Comparison of ENCODE assay signal across 7 cellular contexts in the genomic region with DNA sequence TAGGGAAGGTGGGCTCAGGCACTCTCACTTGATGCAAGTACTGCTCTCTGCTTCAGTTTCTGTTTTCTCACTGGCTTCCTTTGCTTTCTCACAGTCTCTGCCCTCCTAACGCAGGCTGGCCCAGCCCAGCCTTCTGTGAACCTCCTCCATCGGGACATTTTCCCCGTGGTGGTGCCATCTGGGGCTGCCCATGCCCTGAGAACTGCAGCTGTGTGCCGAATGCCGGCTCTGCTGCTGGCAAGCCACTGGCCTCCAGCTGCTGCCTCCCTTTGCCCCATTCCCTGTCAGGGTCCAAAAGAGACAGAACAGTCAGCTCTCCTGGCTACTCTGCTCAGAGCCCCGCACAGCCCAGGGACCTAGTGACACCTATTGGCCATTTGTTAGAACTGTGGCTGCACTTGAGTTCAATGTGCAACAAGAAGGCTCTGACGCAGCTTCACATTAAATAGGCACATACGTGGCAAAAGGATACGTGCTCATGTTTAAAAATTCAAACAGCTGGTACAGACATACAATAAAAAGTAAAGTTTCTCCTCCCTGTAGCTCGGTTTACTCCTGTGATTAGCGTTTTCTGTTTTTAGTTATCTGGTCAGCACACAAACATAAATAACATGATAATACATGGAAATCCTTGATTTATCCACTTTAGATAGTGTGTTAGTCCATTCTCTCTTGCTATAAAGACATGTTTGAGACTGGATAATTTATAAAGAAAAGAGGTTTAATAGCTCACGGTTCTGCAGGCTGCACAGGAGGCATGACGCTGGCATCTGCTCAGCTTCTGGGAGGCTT. TPM values are rescaled to one million over a fixed set of nuclear protein-coding genes. Genes with fewer than 3 reads are reported as not detected.
DNase-seq lines count a peak whose midpoint lies in the region; ATAC-seq, FAIRE-seq and TF ChIP-seq lines count a peak whose summit lies in the region.

No MANE protein-coding gene starts in this region.

- no peak overlapping the region for H3K4me3 ChIP-seq in smooth muscle cell

- no peak overlapping the region for H2AFZ ChIP-seq in smooth muscle cell (ENCODE audit: low read depth)

- H3K9ac ChIP-seq in smooth muscle cell (ENCODE audit: low read depth), result no peak overlapping the region

- no peaks in the 10 kb centered on the region for H3F3A ChIP-seq in smooth muscle cell (ENCODE audit: low read depth)

- peak; percentile 97 for FAIRE-seq in GM19239 (lab: Jason Lieb, UNC)

- H3K4me2 ChIP-seq in smooth muscle cell, result no peak overlapping the region

- peak; percentile 67 for TF ChIP-seq CTCF in smooth muscle cell (IDR thresholded peaks at IDR 0.05; ENCODE audit: borderline replicate concordance, insufficient read depth, poor library complexity, severe bottlenecking)

- H3K4me1 ChIP-seq in smooth muscle cell (ENCODE audit: low read depth), result no peaks in the 10 kb centered on the region

- 32% methylated on average over 13 of the region's 13 CpGs for WGBS in smooth muscle cell (ENCODE audit: low lambda C conversion rate)

- H3K36me3 ChIP-seq in smooth muscle cell (ENCODE audit: low read depth), result no peaks in the 10 kb centered on the region

- no peaks in the 10 kb centered on the region for H3K79me2 ChIP-seq in smooth muscle cell (ENCODE audit: low read depth)

- no peaks in the 10 kb centered on the region for H4K20me1 ChIP-seq in smooth muscle cell (ENCODE audit: low read depth)

- no peaks in the 10 kb centered on the region for H3K27me3 ChIP-seq in smooth muscle cell (ENCODE audit: low read depth)

- peak; percentile 91 for ATAC-seq in HG03139 (IDR thresholded peaks at IDR 0.05; ENCODE audit: unreplicated experiment)

- no peaks in the 10 kb centered on the region for H3K9me3 ChIP-seq in smooth muscle cell (replicated peaks; ENCODE audit: low read depth)

- peak; percentile 65 for DNase-seq in DMS53 treated with DMSO at 0.1 percent for 48 hours (lab: John Stamatoyannopoulos, UW; ENCODE audit: unreplicated experiment)
- peak; percentile 48 for DNase-seq in GM19239 (ENCODE audit: insufficient read length, low spot score)
- peak; percentile 89 for DNase-seq in NCI-H82 (lab: John Stamatoyannopoulos, UW)
- DNase-seq in astrocyte of the hippocampus (ENCODE audit: low read depth, low spot score), result peak; percentile 55
- peak; percentile 73 for DNase-seq in iPS-NIHi11 (ENCODE audit: low spot score)
- peak; percentile 21 for DNase-seq in smooth muscle cell (lab: John Stamatoyannopoulos, UW; ENCODE audit: unreplicated experiment)

- no peak overlapping the region for H3K27ac ChIP-seq in smooth muscle cell (ENCODE audit: low read depth)

RNA-seq across cellular contexts. Expression of a gene that starts 46.6 kb away (rescaled TPM):
- total RNA-seq in smooth muscle cell, result not detected in 2 replicates
- not detected in 2 replicates for polyA plus RNA-seq in smooth muscle cell

Comparison
In these comparisons a context has a peak if more than half of its experiments do, and no peak if none do; other contexts are left out.
1. DNase-seq: peak in every context shown above with its lines; median percentile 89 in NCI-H82; 73 in iPS-NIHi11; 65 in DMS53 treated with DMSO at 0.1 percent for 48 hours; 55 in astrocyte of the hippocampus; 48 in GM19239; 21 in smooth muscle cell.